ENCODE assay signal across 12 cellular contexts in genomic region chr3:140505256-140505655, GRCh38.
A peak's percentile ranks its signal among the peaks of the same experiment; 100 is the strongest.
DNase-seq lines count a peak whose midpoint lies in the region; ATAC-seq and TF ChIP-seq lines count a peak whose summit lies in the region.
"Had no signal": no experiment of that assay in that cellular context is flagged by ENCODE, and none has a peak within 500 bp of the region (broad histone marks: within the 10 kb centered on the region; RNA-seq: fewer than 3 reads in every experiment).

No MANE protein-coding gene starts in this region.

- no peak for TF ChIP-seq EP300 in gastroesophageal sphincter (IDR thresholded peaks at IDR 0.05)

- no peak for TF ChIP-seq POLR2A in gastroesophageal sphincter (IDR thresholded peaks at IDR 0.05)

- intact Hi-C loops in Calu3 (cut with micrococcal nuclease; ENCODE audit: unreplicated experiment), result no loop called here

- H3K4me3 ChIP-seq in gastroesophageal sphincter, result no peak overlapping the region

- no peaks in the 10 kb centered on the region for H3K36me3 ChIP-seq in gastroesophageal sphincter

- H3K9me3 Mint-ChIP-seq in Calu3 (ENCODE audit: low read depth, unreplicated experiment), result no peaks in the 10 kb centered on the region
- peaks cover 61% of the 10 kb centered on the region for H3K9me3 Mint-ChIP-seq in HFFc6
- H3K9me3 Mint-ChIP-seq: activated T-helper 17 cell treated with anti-CD3 and anti-CD28 coated beads, Interleukin-2, amount 50 U/mL, for 72 hours; CD4-positive, alpha-beta T cell; type B pancreatic cell had no signal

- no peak overlapping the region for H3K27ac ChIP-seq in gastroesophageal sphincter

- H3K36me3 Mint-ChIP-seq in Calu3 (ENCODE audit: insufficient read depth, unreplicated experiment), result no peaks in the 10 kb centered on the region
- peaks cover 5% of the 10 kb centered on the region for H3K36me3 Mint-ChIP-seq in HFFc6 (ENCODE audit: low read depth)
- H3K36me3 Mint-ChIP-seq: type B pancreatic cell had no signal

- 27 to 33% methylated on average over 2 of the region's 3 CpGs for WGBS in gastroesophageal sphincter (ENCODE audit: low coverage in 1 of 2), 2 donors

- H3K27me3 Mint-ChIP-seq in Calu3 (ENCODE audit: unreplicated experiment) (peaks cover 51% of the 10 kb centered on the region), HFFc6 (ENCODE audit: insufficient read depth) (no peaks in the 10 kb centered on the region; the same call in 1 of the 2 replicates)

- H3K27ac Mint-ChIP-seq in Calu3 (ENCODE audit: unreplicated experiment) (no peak overlapping the region), HFFc6 (no peak overlapping the region)
- H3K27ac Mint-ChIP-seq: activated T-helper 17 cell treated with anti-CD3 and anti-CD28 coated beads, Interleukin-2, amount 50 U/mL, for 72 hours; CD4-positive, alpha-beta T cell; type B pancreatic cell had no signal

- CTCF ChIA-PET in Calu3 (lab: Charles Lee), result no interaction called here

- DNase-seq in Calu3, result peak; percentile 25
- peak; percentile 29 for DNase-seq in globus pallidus (ENCODE audit: low spot score)
- DNase-seq in GDM1 (lab: John Stamatoyannopoulos, UW), result no peak
- DNase-seq in HFFc6, result no peak
- DNase-seq: CD4-positive, alpha-beta T cell; T-helper 2 cell had no signal

- H3K4me1 Mint-ChIP-seq in Calu3 (ENCODE audit: low read depth, unreplicated experiment) (no peaks in the 10 kb centered on the region), HFFc6 (ENCODE audit: low read depth) (no peaks in the 10 kb centered on the region)
- H3K4me1 Mint-ChIP-seq: activated T-helper 17 cell treated with anti-CD3 and anti-CD28 coated beads, Interleukin-2, amount 50 U/mL, for 72 hours had no signal

- ATAC-seq in GM19438 (IDR thresholded peaks at IDR 0.05; ENCODE audit: low read depth, unreplicated experiment) (peak; percentile 51), HG03378 (IDR thresholded peaks at IDR 0.05; ENCODE audit: unreplicated experiment) (peak; percentile 81), HG03097 (IDR thresholded peaks at IDR 0.05; ENCODE audit: low FRiP score, unreplicated experiment) (no peak), gastroesophageal sphincter (no peak)
- ATAC-seq: activated T-helper 17 cell treated with anti-CD3 and anti-CD28 coated beads, Interleukin-2, amount 50 U/mL, for 72 hours had no signal

- H3K4me3 Mint-ChIP-seq in Calu3 (ENCODE audit: low read depth, unreplicated experiment), result no peak overlapping the region
- H3K4me3 Mint-ChIP-seq in HFFc6, result no peak overlapping the region
- H3K4me3 Mint-ChIP-seq: activated T-helper 17 cell treated with anti-CD3 and anti-CD28 coated beads, Interleukin-2, amount 50 U/mL, for 72 hours; CD4-positive, alpha-beta T cell; type B pancreatic cell had no signal

- TF ChIP-seq CTCF in Calu3 (IDR thresholded peaks at IDR 0.05; ENCODE audit: unreplicated experiment), result no peak
- no peak for TF ChIP-seq CTCF in HFFc6 (IDR thresholded peaks at IDR 0.05)
- no peak for TF ChIP-seq CTCF in gastroesophageal sphincter (IDR thresholded peaks at IDR 0.05)

- no peaks in the 10 kb centered on the region for H3K27me3 ChIP-seq in gastroesophageal sphincter

- H3K9me3 ChIP-seq in gastroesophageal sphincter, result no peaks in the 10 kb centered on the region

- no peaks in the 10 kb centered on the region for H3K4me1 ChIP-seq in gastroesophageal sphincter

- BruUV-seq in Calu3 (replicated peaks; lab: Mats Ljungman, UMichigan), result no TSS peak

Comparison
In these comparisons a context has a peak if more than half of its experiments do, and no peak if none do; other contexts are left out.
1. DNase-seq: peak in Calu3 (single experiment) and globus pallidus (single experiment); none in GDM1 (single experiment) and HFFc6 (single experiment).
2. ATAC-seq: peak in GM19438 (single experiment) and HG03378 (single experiment); none in HG03097 (single experiment) and gastroesophageal sphincter (single experiment).